In genomic region chr15:33722005-33722672, GRCh38 we compare ENCODE assay signal across 12 cellular contexts.
DNase-seq lines count a peak whose midpoint lies in the region; ATAC-seq and TF ChIP-seq lines count a peak whose summit lies in the region.
"Had no signal": no experiment of that assay in that cellular context is flagged by ENCODE, and none has a peak within 500 bp of the region (broad histone marks: within the 10 kb centered on the region; RNA-seq: fewer than 3 reads in every experiment).

No MANE protein-coding gene starts in this region.

- POLR2A ChIA-PET in A673 (lab: Charles Lee; ENCODE audit: low non-redundant PET) = interaction anchor here (0.5 kb wide), 1 partner anchor 707 kb away, joined by 4 read pairs; no protein-coding TSS in a partner anchor

- WGBS in mesendoderm (ENCODE audit: extremely low coverage, insufficient coverage, low lambda C conversion rate) = no CpG with 5 or more reads among the region's 2 CpGs

- no peak overlapping the region for H3K56ac ChIP-seq in mesendoderm (ENCODE audit: low read length)

- CTCF ChIA-PET in A673 (lab: Charles Lee) = interaction anchor here (0.6 kb wide), 1 partner anchor 528 kb away, joined by 4 read pairs; the partner anchor contains the start of gene FMN1

- H3K27ac ChIP-seq in colonic mucosa (no peak overlapping the region), mesendoderm (ENCODE audit: low read depth, low read length) (no peak overlapping the region), A673 (ENCODE audit: low read depth, low read length, poor library complexity, severe bottlenecking) (no peak overlapping the region)
- H3K27ac ChIP-seq: esophagus muscularis mucosa had no signal

- peak; percentile 61 for DNase-seq in CD1c-positive myeloid dendritic cell (ENCODE audit: extremely low spot score)
- peak; percentile 58 for DNase-seq in choroid plexus epithelial cell (ENCODE audit: low read depth)
- DNase-seq in colonic mucosa = no peak
- DNase-seq in mesendoderm = no peak
- DNase-seq in A673 (ENCODE audit: low spot score) = no peak
- DNase-seq in COLO668 (lab: John Stamatoyannopoulos, UW; ENCODE audit: unreplicated experiment) = no peak
- DNase-seq: Calu3 had no signal

- ATAC-seq in GM21423 (IDR thresholded peaks at IDR 0.05; ENCODE audit: unreplicated experiment) (peak; percentile 95), HG03565 (IDR thresholded peaks at IDR 0.05; ENCODE audit: unreplicated experiment) (peak; percentile 76)
- ATAC-seq: activated CD4-positive, CD25-positive, alpha-beta regulatory T cell treated with anti-CD3 and anti-CD28 coated beads, Interleukin-2, amount 50 U/mL, for 24 hours; sciatic nerve had no signal

- no peak overlapping the region for H3K4ac ChIP-seq in mesendoderm (ENCODE audit: low read depth, low read length)

- no peak overlapping the region for H3K18ac ChIP-seq in mesendoderm (ENCODE audit: low read length)

- H3K23ac ChIP-seq in mesendoderm (ENCODE audit: low read length) = no peak overlapping the region

- no peak overlapping the region for H3K4me2 ChIP-seq in mesendoderm (ENCODE audit: low read length)

- H2BK15ac ChIP-seq in mesendoderm (replicated peaks; ENCODE audit: low read depth) = no peak overlapping the region

- no TSS peak for BruUV-seq in A673 (replicated peaks; lab: Mats Ljungman, UMichigan)

- no peak overlapping the region for H3K9ac ChIP-seq in colonic mucosa (ENCODE audit: low read depth in 2 of 2, low read length in 2 of 2)
- no peak overlapping the region for H3K9ac ChIP-seq in mesendoderm (ENCODE audit: low read length)

- H4K8ac ChIP-seq in mesendoderm (ENCODE audit: low read depth, low read length) = no peak overlapping the region

- H2AK5ac ChIP-seq in mesendoderm (ENCODE audit: low read length) = no peak overlapping the region

- H3K27me3 ChIP-seq in colonic mucosa = no peaks in the 10 kb centered on the region
- H3K27me3 ChIP-seq in mesendoderm (ENCODE audit: insufficient read depth, low read length, poor library complexity) = no peaks in the 10 kb centered on the region
- no peaks in the 10 kb centered on the region for H3K27me3 ChIP-seq in A673 (replicated peaks; ENCODE audit: insufficient read depth, low read depth, low read length, poor library complexity)
- H3K27me3 ChIP-seq: esophagus muscularis mucosa had no signal

- TF ChIP-seq CTCF in choroid plexus epithelial cell (conservative IDR thresholded peaks at IDR 0.05; ENCODE audit: low read depth, low read length) (no peak), colonic mucosa (IDR thresholded peaks at IDR 0.05) (no peak), A673 (conservative IDR thresholded peaks at IDR 0.05; ENCODE audit: low read depth, low read length) (no peak)

- H3K36me3 ChIP-seq in colonic mucosa (no peaks in the 10 kb centered on the region), mesendoderm (ENCODE audit: control insufficient read depth, insufficient read depth, low read length) (no peaks in the 10 kb centered on the region), A673 (ENCODE audit: insufficient read depth, low read length, poor library complexity, severe bottlenecking) (no peaks in the 10 kb centered on the region)

- H4K5ac ChIP-seq in mesendoderm (ENCODE audit: low read length) = no peak overlapping the region

- H3K4me1 ChIP-seq in colonic mucosa = no peaks in the 10 kb centered on the region
- peaks cover 3% of the 10 kb centered on the region for H3K4me1 ChIP-seq in mesendoderm (ENCODE audit: control insufficient read depth, low read depth, low read length)
- H3K4me1 ChIP-seq in A673 (ENCODE audit: insufficient read depth, low read length, poor library complexity, severe bottlenecking) = no peaks in the 10 kb centered on the region
- H3K4me1 ChIP-seq: esophagus muscularis mucosa had no signal

- no peaks in the 10 kb centered on the region for H3K79me2 ChIP-seq in mesendoderm (ENCODE audit: control insufficient read depth, insufficient read depth, low read length)

- no peaks in the 10 kb centered on the region for H3K9me3 ChIP-seq in colonic mucosa
- H3K9me3 ChIP-seq in A673 (ENCODE audit: low read depth, low read length, poor library complexity, severe bottlenecking) = no peaks in the 10 kb centered on the region
- H3K9me3 ChIP-seq: esophagus muscularis mucosa had no signal

- H3K4me3 ChIP-seq in choroid plexus epithelial cell (ENCODE audit: low read depth, low read length) = no peak overlapping the region
- H3K4me3 ChIP-seq in colonic mucosa = no peak overlapping the region
- no peak overlapping the region for H3K4me3 ChIP-seq in mesendoderm (ENCODE audit: low read length)
- no peak overlapping the region for H3K4me3 ChIP-seq in A673 (ENCODE audit: low read depth, low read length, poor library complexity, severe bottlenecking)
- H3K4me3 ChIP-seq: esophagus muscularis mucosa had no signal

- no peak overlapping the region for H2BK5ac ChIP-seq in mesendoderm (ENCODE audit: low read length)

- H3K79me1 ChIP-seq in mesendoderm (ENCODE audit: low read length) = no peaks in the 10 kb centered on the region

- no peak overlapping the region for H2BK120ac ChIP-seq in mesendoderm (ENCODE audit: low read depth, low read length)

- intact Hi-C loops in colonic mucosa (cut with DNase I) = no loop called here
- intact Hi-C loops in A673 (cut with micrococcal nuclease; ENCODE audit: unreplicated experiment) = no loop called here

Comparison
In these comparisons a context has a peak if more than half of its experiments do, and no peak if none do; other contexts are left out.
1. DNase-seq: peak in CD1c-positive myeloid dendritic cell (single experiment) and choroid plexus epithelial cell (single experiment); none in colonic mucosa (single experiment), mesendoderm (single experiment), A673 (single experiment) and COLO668 (single experiment).